Comparison of ENCODE assay signal across 8 cellular contexts in the genomic region with DNA sequence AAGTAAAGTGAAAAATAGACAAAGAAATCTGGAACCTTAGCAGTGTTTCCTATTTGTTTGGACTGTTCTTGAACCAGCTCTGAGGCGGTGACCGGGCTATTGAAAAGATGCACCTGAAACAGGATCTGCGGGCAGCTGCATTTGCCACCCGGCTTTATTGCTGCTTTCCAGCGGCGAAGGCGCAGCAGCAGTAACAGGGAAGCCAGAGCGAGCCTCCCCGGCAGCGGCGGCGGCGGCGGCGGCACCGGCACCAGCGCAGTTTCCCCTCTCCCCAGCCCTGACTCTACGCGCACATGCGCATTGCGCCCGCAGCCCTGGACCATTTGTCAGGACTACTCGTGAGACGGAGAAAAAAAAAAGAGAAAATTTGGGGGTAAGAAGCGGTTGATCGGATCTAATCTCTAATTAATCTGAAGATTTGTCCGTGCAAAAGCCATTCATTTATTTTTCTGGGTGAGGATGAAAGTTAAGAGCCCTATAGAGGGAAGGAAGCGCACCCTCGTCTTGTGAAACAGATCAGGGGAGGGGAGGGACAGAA. TPM values are rescaled to one million over a fixed set of nuclear protein-coding genes. Genes with fewer than 3 reads are reported as not detected.
DNase-seq lines count a peak whose midpoint lies in the region; ATAC-seq lines count a peak whose summit lies in the region.

L3MBTL3 (plus strand) TSS at position 290 of the 538 bp plus-strand sequence. CDS start 24,119 bp downstream, outside the sequence.

- H3K27me3 Mint-ChIP-seq in IgD-negative memory B cell, result no peaks in the 10 kb centered on the region
- no peaks in the 10 kb centered on the region for H3K27me3 Mint-ChIP-seq in activated T-helper 17 cell treated with anti-CD3 and anti-CD28 coated beads, Interleukin-2, amount 50 U/mL, for 72 hours
- H3K27me3 Mint-ChIP-seq in naive thymus-derived CD8-positive, alpha-beta T cell, result no peaks in the 10 kb centered on the region

- no peaks in the 10 kb centered on the region for H3K36me3 Mint-ChIP-seq in IgD-negative memory B cell
- H3K36me3 Mint-ChIP-seq in activated T-helper 17 cell treated with anti-CD3 and anti-CD28 coated beads, Interleukin-2, amount 50 U/mL, for 72 hours (ENCODE audit: low read depth), result peaks cover 13% of the 10 kb centered on the region
- H3K36me3 Mint-ChIP-seq in naive thymus-derived CD8-positive, alpha-beta T cell, result peaks cover 0 to 6% (median 0%) of the 10 kb centered on the region in 3 donors
- H3K36me3 Mint-ChIP-seq in stimulated activated effector memory CD8-positive, alpha-beta T cell treated with anti-CD3 and anti-CD28 coated beads, Interleukin-12 subunit alpha, Interleukin-12 subunit beta, amount 100 ng/mL, for 72 hours, result peaks cover 17% of the 10 kb centered on the region

- POLR2A ChIA-PET in naive thymus-derived CD8-positive, alpha-beta T cell (lab: Charles Lee), result interaction anchor here (0.6 to 4.4 kb wide), 4 partner anchors 9 to 268 kb away, joined by 3 to 20 read pairs (median 5); no protein-coding TSS in a partner anchor

- peak within 1 kb of the TSS; percentile 98 for H3K27ac Mint-ChIP-seq in IgD-negative memory B cell
- H3K27ac Mint-ChIP-seq in activated T-helper 17 cell treated with anti-CD3 and anti-CD28 coated beads, Interleukin-2, amount 50 U/mL, for 72 hours, result peak within 1 kb of the TSS; percentile 97
- peak within 1 kb of the TSS; percentile 96 to 99 (median 99) for H3K27ac Mint-ChIP-seq in naive thymus-derived CD8-positive, alpha-beta T cell
- H3K27ac Mint-ChIP-seq in stimulated activated effector memory CD8-positive, alpha-beta T cell treated with anti-CD3 and anti-CD28 coated beads, Interleukin-12 subunit alpha, Interleukin-12 subunit beta, amount 100 ng/mL, for 72 hours, result peak within 1 kb of the TSS; percentile 95

- peak within 1 kb of the TSS; percentile 97 to 100 (median 100) for H3K4me3 Mint-ChIP-seq in IgD-negative memory B cell
- H3K4me3 Mint-ChIP-seq in activated T-helper 17 cell treated with anti-CD3 and anti-CD28 coated beads, Interleukin-2, amount 50 U/mL, for 72 hours, result peak within 1 kb of the TSS; percentile 99
- H3K4me3 Mint-ChIP-seq in naive thymus-derived CD8-positive, alpha-beta T cell, result peak within 1 kb of the TSS; percentile 93 to 100 (median 100)
- H3K4me3 Mint-ChIP-seq in stimulated activated effector memory CD8-positive, alpha-beta T cell treated with anti-CD3 and anti-CD28 coated beads, Interleukin-12 subunit alpha, Interleukin-12 subunit beta, amount 100 ng/mL, for 72 hours, result peak within 1 kb of the TSS; percentile 94

- peaks cover 9 to 24% (median 15%) of the 10 kb centered on the region in 3 donors for H3K4me1 Mint-ChIP-seq in IgD-negative memory B cell
- H3K4me1 Mint-ChIP-seq in activated T-helper 17 cell treated with anti-CD3 and anti-CD28 coated beads, Interleukin-2, amount 50 U/mL, for 72 hours, result peaks cover 13% of the 10 kb centered on the region
- peaks cover 4 to 29% (median 17%) of the 10 kb centered on the region in 4 donors for H3K4me1 Mint-ChIP-seq in naive thymus-derived CD8-positive, alpha-beta T cell
- H3K4me1 Mint-ChIP-seq in stimulated activated effector memory CD8-positive, alpha-beta T cell treated with anti-CD3 and anti-CD28 coated beads, Interleukin-12 subunit alpha, Interleukin-12 subunit beta, amount 100 ng/mL, for 72 hours, result peaks cover 14% of the 10 kb centered on the region

- ATAC-seq in GM21576 (IDR thresholded peaks at IDR 0.05; ENCODE audit: unreplicated experiment), result peak; percentile 70
- ATAC-seq in activated T-helper 17 cell treated with anti-CD3 and anti-CD28 coated beads, Interleukin-2, amount 50 U/mL, for 72 hours (replicated peaks), result peak; percentile 83
- ATAC-seq in naive thymus-derived CD8-positive, alpha-beta T cell, result peak; percentile 75 to 79
- ATAC-seq in stimulated activated effector memory CD8-positive, alpha-beta T cell treated with anti-CD3 and anti-CD28 coated beads, Interleukin-12 subunit alpha, Interleukin-12 subunit beta, amount 100 ng/mL, for 72 hours, result peak; percentile 86

- no peaks in the 10 kb centered on the region for H3K9me3 Mint-ChIP-seq in IgD-negative memory B cell
- H3K9me3 Mint-ChIP-seq in activated T-helper 17 cell treated with anti-CD3 and anti-CD28 coated beads, Interleukin-2, amount 50 U/mL, for 72 hours, result no peaks in the 10 kb centered on the region
- no peaks in the 10 kb centered on the region for H3K9me3 Mint-ChIP-seq in naive thymus-derived CD8-positive, alpha-beta T cell
- H3K9me3 Mint-ChIP-seq in stimulated activated effector memory CD8-positive, alpha-beta T cell treated with anti-CD3 and anti-CD28 coated beads, Interleukin-12 subunit alpha, Interleukin-12 subunit beta, amount 100 ng/mL, for 72 hours, result no peaks in the 10 kb centered on the region

- DNase-seq in D341Med (ENCODE audit: low spot score) (peak; percentile 89), RPMI7951 (ENCODE audit: low read depth) (peak; percentile 78), fibroblast of peridontal ligament (ENCODE audit: extremely low read depth) (peak; percentile 78)
- DNase-seq in naive thymus-derived CD8-positive, alpha-beta T cell, result peak; percentile 79 to 94 (median 86)
- DNase-seq in stimulated activated effector memory CD8-positive, alpha-beta T cell treated with anti-CD3 and anti-CD28 coated beads, Interleukin-12 subunit alpha, Interleukin-12 subunit beta, amount 100 ng/mL, for 72 hours (ENCODE audit: low spot score in 2 of 2), result peak; percentile 71 to 89

RNA-seq across cellular contexts. Expression of gene L3MBTL3, which starts in this region (rescaled TPM):
- polyA plus RNA-seq in IgD-negative memory B cell, result 13.5 TPM
- total RNA-seq in RPMI7951 (2014; rRNA removed; shearing (Covaris generic)), result 3.1 and 3.7 TPM in 2 replicates
- 1 to 10 TPM; 4.4 to 5.9 TPM for total RNA-seq in activated T-helper 17 cell treated with anti-CD3 and anti-CD28 coated beads, Interleukin-2, amount 50 U/mL, for 72 hours
- 10 to 100 TPM; 52.5 to 53.7 TPM for total RNA-seq in naive thymus-derived CD8-positive, alpha-beta T cell
- 1 to 10 TPM; 3.7 to 6.9 (median 4.2) TPM for polyA plus RNA-seq in naive thymus-derived CD8-positive, alpha-beta T cell

Comparison
In these comparisons a context has a peak if more than half of its experiments do, and no peak if none do; other contexts are left out.
1. Peak in every context shown above with its lines: DNase-seq and ATAC-seq.
2. RNA of gene L3MBTL3 (total RNA-seq): 52.5 to 53.7 TPM in naive thymus-derived CD8-positive, alpha-beta T cell; 4.4 to 5.9 TPM in activated T-helper 17 cell treated with anti-CD3 and anti-CD28 coated beads, Interleukin-2, amount 50 U/mL, for 72 hours and 3.1 to 3.7 TPM in RPMI7951; every median in the first group is over 4 times any median in the second.